Comparison of ENCODE assay signal across 37 cellular contexts in the genomic region with DNA sequence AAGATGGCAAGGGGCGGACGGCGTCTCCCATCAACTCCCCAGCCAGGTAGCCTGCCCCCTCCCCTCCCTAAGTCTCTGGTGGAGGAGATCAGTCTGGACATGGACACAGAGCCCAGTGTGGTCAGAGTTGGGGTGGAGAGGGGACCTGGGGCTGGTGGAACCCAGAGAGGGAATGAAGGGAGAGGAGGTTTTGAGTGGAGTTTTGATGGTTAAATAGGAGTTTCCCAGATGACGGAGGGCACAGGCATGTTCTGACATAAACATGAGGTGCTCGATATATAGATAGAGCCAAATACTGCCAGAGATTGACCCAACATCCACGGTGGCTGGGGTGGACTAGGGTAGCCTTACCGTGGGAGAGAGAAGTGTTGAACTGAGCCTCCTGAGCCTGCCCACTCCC. TPM values are rescaled to one million over a fixed set of nuclear protein-coding genes. Genes with fewer than 3 reads are reported as not detected.
"Had no signal": no experiment of that assay in that cellular context is flagged by ENCODE, and none has a peak within 500 bp of the region (broad histone marks: within the 10 kb centered on the region; RNA-seq: fewer than 3 reads in every experiment).

No MANE protein-coding gene starts in this region.

- H3K27ac ChIP-seq: SJSA1, WERI-Rb-1 had no signal

- H3K27me3 ChIP-seq: SJSA1 had no signal

- DNase-seq: activated CD4-positive, alpha-beta memory T cell treated with anti-CD3 and anti-CD28 coated beads, Interleukin-2, amount 10 ng/mL, durations not matched to agents 7 days and 5 days; activated CD4-positive, alpha-beta T cell treated with anti-CD3 and anti-CD28 coated beads for 1 hour; activated CD4-positive, alpha-beta T cell treated with anti-CD3 and anti-CD28 coated beads for 48 hours; activated CD4-positive, CD25-positive, alpha-beta regulatory T cell; activated CD8-positive, alpha-beta memory T cell treated with anti-CD3 and anti-CD28 coated beads for 24 hours; activated CD8-positive, alpha-beta memory T cell treated with anti-CD3 and anti-CD28 coated beads, Interleukin-2, amount 10 ng/mL, durations not matched to agents 7 days and 5 days; activated CD8-positive, alpha-beta memory T cell treated with anti-CD3 and anti-CD28 coated beads, Interleukin-2, amount 50 U/mL, for 48 hours; activated gamma-delta T cell; activated naive CD4-positive, alpha-beta T cell treated with Interleukin-2 at 50 U/mL for 16 hours; activated naive CD8-positive, alpha-beta T cell treated with anti-CD3 and anti-CD28 coated beads, Interleukin-2, amount 50 U/mL, for 24 hours; activated T-cell treated with anti-CD3 and anti-CD28 coated beads, Interleukin-2, amount 50 U/mL, for 48 hours; anterior cingulate cortex; caudate nucleus; cerebellar nuclear complex; MM.1S; MV-4-11; NCI-H1092; NCI-H1436 treated with DMSO at 0.1 percent for 48 hours; NCI-H1694 treated with DMSO at 0.1 percent for 48 hours; NCI-H2029; NCI-H345; NCI-H524 treated with DMSO at 0.1 percent for 48 hours; SHP77 treated with DMSO at 0.1 percent for 48 hours; SW 1271; T-helper 1 cell; T1000; WERI-Rb-1 had no signal

- ATAC-seq: activated CD8-positive, alpha-beta memory T cell treated with anti-CD3 and anti-CD28 coated beads, Interleukin-2, amount 10 ng/mL, durations not matched to agents 7 days and 5 days; activated naive CD8-positive, alpha-beta T cell treated with anti-CD3 and anti-CD28 coated beads, Interleukin-2, amount 50 U/mL, for 24 hours; Panc1 had no signal

- H3K36me3 ChIP-seq: SJSA1 had no signal

- H3K4me3 Mint-ChIP-seq: activated CD4-positive, alpha-beta memory T cell treated with anti-CD3 and anti-CD28 coated beads, Interleukin-2, amount 10 ng/mL, durations not matched to agents 7 days and 5 days; activated CD8-positive, alpha-beta memory T cell treated with anti-CD3 and anti-CD28 coated beads, Interleukin-2, amount 10 ng/mL, durations not matched to agents 7 days and 5 days; activated naive CD8-positive, alpha-beta T cell; activated naive CD8-positive, alpha-beta T cell treated with anti-CD3 and anti-CD28 coated beads, Interleukin-2, amount 50 U/mL, for 24 hours; brain had no signal

- H3K27me3 Mint-ChIP-seq: activated CD4-positive, alpha-beta memory T cell treated with anti-CD3 and anti-CD28 coated beads, Interleukin-2, amount 10 ng/mL, durations not matched to agents 7 days and 5 days; activated CD8-positive, alpha-beta memory T cell treated with anti-CD3 and anti-CD28 coated beads, Interleukin-2, amount 10 ng/mL, durations not matched to agents 7 days and 5 days; activated naive CD8-positive, alpha-beta T cell; activated naive CD8-positive, alpha-beta T cell treated with anti-CD3 and anti-CD28 coated beads, Interleukin-2, amount 50 U/mL, for 24 hours had no signal

- H3K27ac Mint-ChIP-seq: activated CD4-positive, alpha-beta memory T cell treated with anti-CD3 and anti-CD28 coated beads, Interleukin-2, amount 10 ng/mL, durations not matched to agents 7 days and 5 days; activated CD8-positive, alpha-beta memory T cell treated with anti-CD3 and anti-CD28 coated beads, Interleukin-2, amount 10 ng/mL, durations not matched to agents 7 days and 5 days; activated naive CD8-positive, alpha-beta T cell; activated naive CD8-positive, alpha-beta T cell treated with anti-CD3 and anti-CD28 coated beads, Interleukin-2, amount 50 U/mL, for 24 hours; activated T-helper 2 cell treated with anti-CD3 and anti-CD28 coated beads, Interferon-gamma antibody, Interleukin-2, Interleukin-4, amounts not matched to agents 10 μg/mL and 5 μg/mL and 100 μg/mL, durations not matched to agents 14 hours and 24 hours and 36 hours; brain had no signal

- H3K4me3 ChIP-seq: SJSA1 had no signal

- H3K4me1 ChIP-seq: SJSA1 had no signal

- H3K36me3 Mint-ChIP-seq: activated naive CD8-positive, alpha-beta T cell had no signal

- H3K4me1 Mint-ChIP-seq: activated CD4-positive, alpha-beta memory T cell treated with anti-CD3 and anti-CD28 coated beads, Interleukin-2, amount 10 ng/mL, durations not matched to agents 7 days and 5 days; activated CD8-positive, alpha-beta memory T cell treated with anti-CD3 and anti-CD28 coated beads, Interleukin-2, amount 10 ng/mL, durations not matched to agents 7 days and 5 days; activated naive CD8-positive, alpha-beta T cell treated with anti-CD3 and anti-CD28 coated beads, Interleukin-2, amount 50 U/mL, for 24 hours; brain had no signal

- H3K9me3 ChIP-seq: SJSA1 had no signal

RNA-seq across cellular contexts. Expression of gene FSD1, which starts 14.1 kb away (rescaled TPM):
- total RNA-seq: NCI-H460 had no signal

RNA-seq across cellular contexts. Expression of gene TMIGD2, which starts 16.3 kb away (rescaled TPM):
- total RNA-seq: bronchial epithelial cell, LHCN-M2, NCI-H460, RPMI7951, SJSA1 had no signal

RNA-seq across cellular contexts. Expression of gene SHD, which starts 39.4 kb away (rescaled TPM):
- total RNA-seq: activated CD4-positive, alpha-beta memory T cell treated with anti-CD3 and anti-CD28 coated beads, Interleukin-2, amount 10 ng/mL, durations not matched to agents 7 days and 5 days; activated CD8-positive, alpha-beta memory T cell treated with anti-CD3 and anti-CD28 coated beads, Interleukin-2, amount 10 ng/mL, durations not matched to agents 7 days and 5 days; bronchial epithelial cell; NCI-H460; SJSA1; T-helper 2 cell treated with Interferon-gamma antibody and Interleukin-4, amounts not matched to agents 100 ng/mL and 5 ng/mL, for 36 hours had no signal
